12 cellular contexts compared by ENCODE assay signal in genomic region chr4:70269674-70270073, GRCh38. TPM values are rescaled to one million over a fixed set of nuclear protein-coding genes. Genes with fewer than 3 reads are reported as not detected.
A peak's percentile ranks its signal among the peaks of the same experiment; 100 is the strongest.
DNase-seq lines count a peak whose midpoint lies in the region; ATAC-seq, FAIRE-seq and TF ChIP-seq lines count a peak whose summit lies in the region.
"Had no signal": no experiment of that assay in that cellular context is flagged by ENCODE, and none has a peak within 500 bp of the region (broad histone marks: within the 10 kb centered on the region; RNA-seq: fewer than 3 reads in every experiment).

No MANE protein-coding gene starts in this region.

- no peaks in the 10 kb centered on the region for H3K4me1 ChIP-seq in Karpas-422 (ENCODE audit: low read length)
- no peaks in the 10 kb centered on the region for H3K4me1 ChIP-seq in HepG2 (ENCODE audit: insufficient read depth, low read length)
- no peaks in the 10 kb centered on the region for H3K4me1 ChIP-seq in psoas muscle
- no peaks in the 10 kb centered on the region for H3K4me1 ChIP-seq in uterus
- H3K4me1 ChIP-seq: SJCRH30 had no signal

- no peaks in the 10 kb centered on the region for H3K9me2 ChIP-seq in Karpas-422 (replicated peaks; ENCODE audit: insufficient read depth, low read length)

- no peaks in the 10 kb centered on the region for H3K4me1 Mint-ChIP-seq in activated naive CD8-positive, alpha-beta T cell treated with anti-CD3 and anti-CD28 coated beads, Interleukin-2, amount 50 U/mL, for 24 hours
- H3K4me1 Mint-ChIP-seq: activated CD4-positive, alpha-beta memory T cell treated with anti-CD3 and anti-CD28 coated beads, Interleukin-2, amount 10 ng/mL, durations not matched to agents 7 days and 5 days; activated naive CD4-positive, alpha-beta T cell treated with anti-CD3 and anti-CD28 coated beads, Interleukin-2, amount 10 ng/mL, durations not matched to agents 7 days and 5 days; stimulated activated effector memory CD8-positive, alpha-beta T cell treated with anti-CD3 and anti-CD28 coated beads, Interleukin-12 subunit alpha, Interleukin-12 subunit beta, amount 100 ng/mL, for 72 hours had no signal

- WGBS in HepG2 (ENCODE audit: low lambda C conversion rate): 56% methylated on average over 1 of the region's 1 CpG
- 6 to 14% (median 11%) methylated on average over 1 of the region's 1 CpG for WGBS in psoas muscle, 3 donors

- no TSS peak for BruUV-seq in HepG2 (replicated peaks; lab: Mats Ljungman, UMichigan)

- no peak for FAIRE-seq in HepG2 (lab: Jason Lieb, UNC)

- H3K36me3 ChIP-seq in Karpas-422 (ENCODE audit: insufficient read depth, low read length): no peaks in the 10 kb centered on the region
- H3K36me3 ChIP-seq in HepG2 (replicated peaks in 1 of 2; ENCODE audit: control insufficient read depth in 1 of 2, insufficient read depth in 2 of 2, low read length in 2 of 2): no peaks in the 10 kb centered on the region
- H3K36me3 ChIP-seq in psoas muscle (ENCODE audit: insufficient read depth in 1 of 2, low read depth in 1 of 2): no peaks in the 10 kb centered on the region
- no peaks in the 10 kb centered on the region for H3K36me3 ChIP-seq in uterus
- H3K36me3 ChIP-seq: SJCRH30 had no signal

- DNase-seq in DMS53 treated with DMSO at 0.1 percent for 48 hours (lab: John Stamatoyannopoulos, UW; ENCODE audit: unreplicated experiment) (peak; percentile 25), Karpas-422 (peak; percentile 50), SW480 (ENCODE audit: low spot score) (peak; percentile 4), HepG2 (ENCODE audit: low spot score) (peak; percentile 10), psoas muscle (no peak), uterus (no peak)
- DNase-seq in activated effector memory CD4-positive, alpha-beta T cell treated with anti-CD3 and anti-CD28 coated beads, Interleukin-2, amount 50 U/mL, for 16 hours: no peak
- no peak for DNase-seq in activated naive CD8-positive, alpha-beta T cell treated with anti-CD3 and anti-CD28 coated beads, Interleukin-2, amount 50 U/mL, for 24 hours
- DNase-seq: activated CD4-positive, alpha-beta memory T cell treated with anti-CD3 and anti-CD28 coated beads, Interleukin-2, amount 10 ng/mL, durations not matched to agents 7 days and 5 days; activated naive CD4-positive, alpha-beta T cell treated with anti-CD3 and anti-CD28 coated beads, Interleukin-2, amount 10 ng/mL, durations not matched to agents 7 days and 5 days had no signal

- TF ChIP-seq POLR2A in HepG2 (IDR thresholded peaks at IDR 0.05; ENCODE audit: insufficient read depth in 1 of 2, low read depth in 2 of 2, low read length in 2 of 2) (no peak), uterus (IDR thresholded peaks at IDR 0.05) (no peak)

- H3K27ac ChIP-seq in Karpas-422 (ENCODE audit: low read length): no peak overlapping the region
- no peak overlapping the region for H3K27ac ChIP-seq in HepG2 (ENCODE audit: extremely low read length, insufficient read depth, low read length)
- H3K27ac ChIP-seq in psoas muscle: no peak overlapping the region
- H3K27ac ChIP-seq in uterus: no peak overlapping the region
- H3K27ac ChIP-seq: SJCRH30 had no signal

- H3K79me2 ChIP-seq in Karpas-422 (ENCODE audit: low read length) (no peaks in the 10 kb centered on the region), HepG2 (ENCODE audit: insufficient read depth, low read length) (no peaks in the 10 kb centered on the region)

- no peaks in the 10 kb centered on the region for H4K20me1 ChIP-seq in Karpas-422 (ENCODE audit: insufficient read depth, low read depth, low read length)
- H4K20me1 ChIP-seq in HepG2 (ENCODE audit: insufficient read depth, low read length): no peaks in the 10 kb centered on the region

- H3K4me3 ChIP-seq in Karpas-422 (ENCODE audit: low read length) (no peak overlapping the region), HepG2 (replicated peaks in 1 of 3; ENCODE audit: insufficient read depth in 1 of 3, low read depth in 2 of 3, low read length in 3 of 3) (no peak overlapping the region), psoas muscle (no peak overlapping the region), uterus (no peak overlapping the region)
- H3K4me3 ChIP-seq: SJCRH30 had no signal

- H3K9me3 ChIP-seq in Karpas-422 (ENCODE audit: low read length): no peaks in the 10 kb centered on the region
- no peaks in the 10 kb centered on the region for H3K9me3 ChIP-seq in HepG2 (ENCODE audit: low read length)
- no peaks in the 10 kb centered on the region for H3K9me3 ChIP-seq in psoas muscle
- no peaks in the 10 kb centered on the region for H3K9me3 ChIP-seq in uterus
- H3K9me3 ChIP-seq: SJCRH30 had no signal

- no peak for ATAC-seq in HepG2
- no peak for ATAC-seq in psoas muscle
- ATAC-seq in activated naive CD8-positive, alpha-beta T cell treated with anti-CD3 and anti-CD28 coated beads, Interleukin-2, amount 50 U/mL, for 24 hours: no peak
- ATAC-seq: stimulated activated effector memory CD8-positive, alpha-beta T cell treated with anti-CD3 and anti-CD28 coated beads, Interleukin-12 subunit alpha, Interleukin-12 subunit beta, amount 100 ng/mL, for 72 hours had no signal

- POLR2A ChIA-PET in HepG2 (lab: Yijun Ruan, JAX): no interaction called here

- no peak; the same call in 1 of the 2 replicates for TF ChIP-seq RAD21 in HepG2 (CRISPR knock-in tag; IDR thresholded peaks at IDR 0.05)

- H3K9ac ChIP-seq in Karpas-422 (ENCODE audit: low read length): no peak overlapping the region
- no peak overlapping the region for H3K9ac ChIP-seq in HepG2 (ENCODE audit: insufficient read depth, low read depth, low read length)

- no peak overlapping the region for H3K27ac Mint-ChIP-seq in activated naive CD8-positive, alpha-beta T cell treated with anti-CD3 and anti-CD28 coated beads, Interleukin-2, amount 50 U/mL, for 24 hours
- H3K27ac Mint-ChIP-seq: activated CD4-positive, alpha-beta memory T cell treated with anti-CD3 and anti-CD28 coated beads, Interleukin-2, amount 10 ng/mL, durations not matched to agents 7 days and 5 days; activated naive CD4-positive, alpha-beta T cell treated with anti-CD3 and anti-CD28 coated beads, Interleukin-2, amount 10 ng/mL, durations not matched to agents 7 days and 5 days; stimulated activated effector memory CD8-positive, alpha-beta T cell treated with anti-CD3 and anti-CD28 coated beads, Interleukin-12 subunit alpha, Interleukin-12 subunit beta, amount 100 ng/mL, for 72 hours had no signal

- H3K4me3 Mint-ChIP-seq in activated naive CD8-positive, alpha-beta T cell treated with anti-CD3 and anti-CD28 coated beads, Interleukin-2, amount 50 U/mL, for 24 hours: no peak overlapping the region
- H3K4me3 Mint-ChIP-seq: activated CD4-positive, alpha-beta memory T cell treated with anti-CD3 and anti-CD28 coated beads, Interleukin-2, amount 10 ng/mL, durations not matched to agents 7 days and 5 days; activated naive CD4-positive, alpha-beta T cell treated with anti-CD3 and anti-CD28 coated beads, Interleukin-2, amount 10 ng/mL, durations not matched to agents 7 days and 5 days; stimulated activated effector memory CD8-positive, alpha-beta T cell treated with anti-CD3 and anti-CD28 coated beads, Interleukin-12 subunit alpha, Interleukin-12 subunit beta, amount 100 ng/mL, for 72 hours had no signal

- TF ChIP-seq EP300 in HepG2 (IDR thresholded peaks at IDR 0.05; ENCODE audit: low read depth in 2 of 2, low read length in 2 of 2) (no peak), HepG2 (CRISPR knock-in tag; IDR thresholded peaks at IDR 0.05; ENCODE audit: borderline replicate concordance) (no peak)

- in situ Hi-C loops in HepG2 (cut with HindIII; ENCODE audit: extremely low pct_ligation_motif_present, low pct_unique_long_range_greater_than_20kb): no loop called here

- H3K36me3 Mint-ChIP-seq in activated naive CD8-positive, alpha-beta T cell treated with anti-CD3 and anti-CD28 coated beads, Interleukin-2, amount 50 U/mL, for 24 hours (ENCODE audit: low read depth): no peaks in the 10 kb centered on the region
- H3K36me3 Mint-ChIP-seq: activated naive CD4-positive, alpha-beta T cell treated with anti-CD3 and anti-CD28 coated beads, Interleukin-2, amount 10 ng/mL, durations not matched to agents 7 days and 5 days; stimulated activated effector memory CD8-positive, alpha-beta T cell treated with anti-CD3 and anti-CD28 coated beads, Interleukin-12 subunit alpha, Interleukin-12 subunit beta, amount 100 ng/mL, for 72 hours had no signal

- no peaks in the 10 kb centered on the region for H3K27me3 Mint-ChIP-seq in activated naive CD8-positive, alpha-beta T cell treated with anti-CD3 and anti-CD28 coated beads, Interleukin-2, amount 50 U/mL, for 24 hours
- H3K27me3 Mint-ChIP-seq: activated CD4-positive, alpha-beta memory T cell treated with anti-CD3 and anti-CD28 coated beads, Interleukin-2, amount 10 ng/mL, durations not matched to agents 7 days and 5 days; activated naive CD4-positive, alpha-beta T cell treated with anti-CD3 and anti-CD28 coated beads, Interleukin-2, amount 10 ng/mL, durations not matched to agents 7 days and 5 days had no signal

- H3K4me2 ChIP-seq in Karpas-422 (ENCODE audit: low read depth, low read length, poor library complexity, severe bottlenecking) (no peak overlapping the region), HepG2 (ENCODE audit: low read depth, low read length) (no peak overlapping the region)

- H2AFZ ChIP-seq in Karpas-422 (ENCODE audit: low read length) (no peak overlapping the region), HepG2 (ENCODE audit: low read length) (no peak overlapping the region)

- H3K27me3 ChIP-seq in Karpas-422 (ENCODE audit: low read length) (no peaks in the 10 kb centered on the region), HepG2 (ENCODE audit: control insufficient read depth in 1 of 2, insufficient read depth in 2 of 2, low read length in 2 of 2) (no peaks in the 10 kb centered on the region), psoas muscle (ENCODE audit: insufficient read depth in 3 of 3, low read length in 2 of 3) (no peaks in the 10 kb centered on the region), uterus (no peaks in the 10 kb centered on the region)
- H3K27me3 ChIP-seq: SJCRH30 had no signal

- H3K9me3 Mint-ChIP-seq in activated naive CD8-positive, alpha-beta T cell treated with anti-CD3 and anti-CD28 coated beads, Interleukin-2, amount 50 U/mL, for 24 hours: no peaks in the 10 kb centered on the region
- H3K9me3 Mint-ChIP-seq: activated CD4-positive, alpha-beta memory T cell treated with anti-CD3 and anti-CD28 coated beads, Interleukin-2, amount 10 ng/mL, durations not matched to agents 7 days and 5 days; activated naive CD4-positive, alpha-beta T cell treated with anti-CD3 and anti-CD28 coated beads, Interleukin-2, amount 10 ng/mL, durations not matched to agents 7 days and 5 days had no signal

- CTCF ChIA-PET in HepG2 (lab: Yijun Ruan, JAX; ENCODE audit: low intra/inter-chr PET ratio, low total read pairs): no interaction called here

- intact Hi-C loops in HepG2 (cut with micrococcal nuclease; ENCODE audit: unreplicated experiment): loop anchor here (2.0 kb wide), 2 partner anchors 87 to 579 kb away; no protein-coding TSS in a partner anchor
- intact Hi-C loops in psoas muscle (cut with DNase I): no loop called here
- intact Hi-C loops in uterus (cut with DNase I; ENCODE audit: low total_unique reads): no loop called here

- peak; percentile 39 for TF ChIP-seq CTCF in HepG2 (CRISPR knock-in tag; IDR thresholded peaks at IDR 0.05)
- no peak for TF ChIP-seq CTCF in psoas muscle (IDR thresholded peaks at IDR 0.05)
- no peak for TF ChIP-seq CTCF in uterus (IDR thresholded peaks at IDR 0.05)

RNA-seq across cellular contexts. Expression of gene CSN3, which starts 27.3 kb away (rescaled TPM):
- not detected in 2 replicates for total RNA-seq in Karpas-422 (2014; rRNA removed; shearing (Covaris generic); ENCODE audit: low replicate concordance)
- total RNA-seq in HepG2 (2016; rRNA removed; fragmentation: Illumina TruSeq; extraction: Trizol) (not detected in 2 replicates), psoas muscle (not detected), uterus (not detected)
- total RNA-seq in HepG2 (2016; cell fraction: cytosol; rRNA removed; fragmentation: Illumina TruSeq; extraction: Trizol; ENCODE audit: low read depth): not detected in 2 replicates
- not detected in 2 replicates for total RNA-seq in HepG2 (2016; cell fraction: insoluble cytoplasmic fraction; rRNA removed; fragmentation: Illumina TruSeq; extraction: Trizol)
- total RNA-seq in HepG2 (2016; cell fraction: membrane; rRNA removed; fragmentation: Illumina TruSeq; extraction: Trizol): not detected in 2 replicates
- not detected in 2 replicates for total RNA-seq in HepG2 (2016; cell fraction: nucleus; rRNA removed; fragmentation: Illumina TruSeq; extraction: Trizol)
- polyA plus RNA-seq in HepG2 (2011; rRNA removed) (not detected in 2 replicates), psoas muscle (not detected)
- not detected in 2 replicates for polyA plus RNA-seq in HepG2 (2011; cell fraction: cytosol; rRNA removed)
- polyA plus RNA-seq in HepG2 (2011; cell fraction: nucleus; rRNA removed): not detected in 2 replicates
- not detected in 2 replicates for polyA plus RNA-seq in HepG2 (2012)
- polyA plus RNA-seq in HepG2 (2016; cell fraction: cytosol; fragmentation: Illumina TruSeq; extraction: Trizol; ENCODE audit: low read depth): not detected in 2 replicates
- not detected in 2 replicates for polyA plus RNA-seq in HepG2 (2016; cell fraction: insoluble cytoplasmic fraction; fragmentation: Illumina TruSeq; extraction: Trizol; ENCODE audit: low read depth)
- not detected in 2 replicates for polyA plus RNA-seq in HepG2 (2016; cell fraction: membrane; fragmentation: Illumina TruSeq; extraction: Trizol; ENCODE audit: low read depth)
- polyA plus RNA-seq in HepG2 (2016; cell fraction: nucleus; fragmentation: Illumina TruSeq; extraction: Trizol; ENCODE audit: insufficient read depth, low read depth): not detected in 2 replicates
- polyA minus RNA-seq in HepG2 (2011; rRNA and poly(A)+ RNA removed; ENCODE audit: low replicate concordance): not detected in 2 replicates
- polyA minus RNA-seq in HepG2 (2011; cell fraction: cytosol; rRNA and poly(A)+ RNA removed): not detected in 2 replicates
- not detected in 2 replicates for polyA minus RNA-seq in HepG2 (2011; cell fraction: nucleus; rRNA and poly(A)+ RNA removed)
- total RNA-seq: activated CD4-positive, alpha-beta memory T cell treated with anti-CD3 and anti-CD28 coated beads, Interleukin-2, amount 10 ng/mL, durations not matched to agents 7 days and 5 days; SJCRH30 had no signal

RNA-seq across cellular contexts. Expression of gene FDCSP, which starts 43.8 kb away (rescaled TPM):
- not detected in 2 replicates for total RNA-seq in Karpas-422 (2014; rRNA removed; shearing (Covaris generic); ENCODE audit: low replicate concordance)
- total RNA-seq in HepG2 (2016; rRNA removed; fragmentation: Illumina TruSeq; extraction: Trizol) (not detected in 2 replicates), psoas muscle (not detected), uterus (not detected)
- total RNA-seq in HepG2 (2016; cell fraction: cytosol; rRNA removed; fragmentation: Illumina TruSeq; extraction: Trizol; ENCODE audit: low read depth): not detected in 2 replicates
- not detected in 2 replicates for total RNA-seq in HepG2 (2016; cell fraction: insoluble cytoplasmic fraction; rRNA removed; fragmentation: Illumina TruSeq; extraction: Trizol)
- total RNA-seq in HepG2 (2016; cell fraction: membrane; rRNA removed; fragmentation: Illumina TruSeq; extraction: Trizol): not detected in 2 replicates
- total RNA-seq in HepG2 (2016; cell fraction: nucleus; rRNA removed; fragmentation: Illumina TruSeq; extraction: Trizol): not detected in 2 replicates
- polyA plus RNA-seq in HepG2 (2011; rRNA removed) (not detected in 2 replicates), psoas muscle (not detected)
- polyA plus RNA-seq in HepG2 (2011; cell fraction: cytosol; rRNA removed): not detected in 2 replicates
- not detected in 2 replicates for polyA plus RNA-seq in HepG2 (2011; cell fraction: nucleus; rRNA removed)
- polyA plus RNA-seq in HepG2 (2012): not detected in 2 replicates
- not detected in 2 replicates for polyA plus RNA-seq in HepG2 (2016; cell fraction: cytosol; fragmentation: Illumina TruSeq; extraction: Trizol; ENCODE audit: low read depth)
- not detected in 2 replicates for polyA plus RNA-seq in HepG2 (2016; cell fraction: insoluble cytoplasmic fraction; fragmentation: Illumina TruSeq; extraction: Trizol; ENCODE audit: low read depth)
- polyA plus RNA-seq in HepG2 (2016; cell fraction: membrane; fragmentation: Illumina TruSeq; extraction: Trizol; ENCODE audit: low read depth): not detected in 2 replicates
- not detected in 2 replicates for polyA plus RNA-seq in HepG2 (2016; cell fraction: nucleus; fragmentation: Illumina TruSeq; extraction: Trizol; ENCODE audit: insufficient read depth, low read depth)
- polyA minus RNA-seq in HepG2 (2011; rRNA and poly(A)+ RNA removed; ENCODE audit: low replicate concordance): not detected in 2 replicates
- polyA minus RNA-seq in HepG2 (2011; cell fraction: cytosol; rRNA and poly(A)+ RNA removed): not detected in 2 replicates
- polyA minus RNA-seq in HepG2 (2011; cell fraction: nucleus; rRNA and poly(A)+ RNA removed): not detected in 2 replicates
- total RNA-seq: activated CD4-positive, alpha-beta memory T cell treated with anti-CD3 and anti-CD28 coated beads, Interleukin-2, amount 10 ng/mL, durations not matched to agents 7 days and 5 days; SJCRH30 had no signal

Comparison
In these comparisons a context has a peak if more than half of its experiments do, and no peak if none do; other contexts are left out.
1. DNase-seq: peak in DMS53 treated with DMSO at 0.1 percent for 48 hours (single experiment), Karpas-422 (single experiment), SW480 (single experiment) and HepG2 (single experiment); none in activated effector memory CD4-positive, alpha-beta T cell treated with anti-CD3 and anti-CD28 coated beads, Interleukin-2, amount 50 U/mL, for 16 hours (single experiment), psoas muscle (0 of 2), activated naive CD8-positive, alpha-beta T cell treated with anti-CD3 and anti-CD28 coated beads, Interleukin-2, amount 50 U/mL, for 24 hours (single experiment) and uterus (0 of 2).